In the genomic region with DNA sequence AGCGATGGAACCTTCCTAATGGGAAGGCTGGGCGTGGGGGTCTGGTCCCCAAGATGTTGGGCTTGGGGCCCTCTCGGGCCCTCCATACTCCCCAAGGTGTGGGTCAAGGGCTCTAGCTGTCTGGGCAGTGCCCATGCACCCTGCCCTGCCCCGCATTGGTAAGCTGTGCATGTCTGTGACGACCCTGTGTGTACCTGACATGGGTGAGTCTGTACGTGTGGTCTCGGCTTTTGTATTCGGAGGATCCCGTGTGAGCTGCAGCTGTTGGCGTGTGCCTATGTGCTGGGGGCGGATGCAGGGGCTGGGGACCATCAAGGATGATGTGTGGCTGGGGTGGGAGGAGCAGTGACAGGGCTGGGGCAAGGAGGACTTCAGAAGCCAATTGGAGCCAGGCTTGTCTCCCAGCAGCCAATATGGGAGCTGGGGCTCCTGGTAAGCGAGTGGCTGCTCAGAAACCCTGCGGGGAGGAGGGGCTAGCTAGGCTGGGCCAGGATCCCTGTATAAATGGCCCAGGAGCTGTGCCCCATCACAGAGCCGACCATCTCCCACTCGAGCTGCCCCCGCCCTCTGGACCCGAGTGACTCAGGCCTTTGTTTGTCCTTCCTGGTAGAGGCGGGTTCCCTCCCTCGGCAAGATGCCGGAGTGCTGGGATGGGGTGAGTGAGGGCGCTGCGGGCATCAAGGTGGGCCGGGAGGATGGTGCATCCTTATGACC, we compare ENCODE assay signal across 1 cellular context.
TF ChIP-seq lines count a peak whose summit lies in the region.

NDRG4 (plus strand) TSS at position 529 of the 714 bp plus-strand sequence; CDS start at position 635, 106 bp downstream.

TF ChIP-seq in SK-N-SH treated with all-trans-retinoic acid at 6 μM for 48 hours, 23 proteins besides CTCF, POLR2A, EP300 and RAD21 (continued from another document):
- TF ChIP-seq ZNF8 (CRISPR knock-in tag; IDR thresholded peaks at IDR 0.05) (no peak), OSR1 (CRISPR knock-in tag; IDR thresholded peaks at IDR 0.05) (no peak), ZC3H10 (CRISPR knock-in tag; IDR thresholded peaks at IDR 0.05) (no peak), ARNTL (CRISPR knock-in tag; IDR thresholded peaks at IDR 0.05; ENCODE audit: borderline replicate concordance, low read depth) (no peak), ESRRG (CRISPR knock-in tag; IDR thresholded peaks at IDR 0.05) (no peak)
- TF ChIP-seq, protein P1, sequence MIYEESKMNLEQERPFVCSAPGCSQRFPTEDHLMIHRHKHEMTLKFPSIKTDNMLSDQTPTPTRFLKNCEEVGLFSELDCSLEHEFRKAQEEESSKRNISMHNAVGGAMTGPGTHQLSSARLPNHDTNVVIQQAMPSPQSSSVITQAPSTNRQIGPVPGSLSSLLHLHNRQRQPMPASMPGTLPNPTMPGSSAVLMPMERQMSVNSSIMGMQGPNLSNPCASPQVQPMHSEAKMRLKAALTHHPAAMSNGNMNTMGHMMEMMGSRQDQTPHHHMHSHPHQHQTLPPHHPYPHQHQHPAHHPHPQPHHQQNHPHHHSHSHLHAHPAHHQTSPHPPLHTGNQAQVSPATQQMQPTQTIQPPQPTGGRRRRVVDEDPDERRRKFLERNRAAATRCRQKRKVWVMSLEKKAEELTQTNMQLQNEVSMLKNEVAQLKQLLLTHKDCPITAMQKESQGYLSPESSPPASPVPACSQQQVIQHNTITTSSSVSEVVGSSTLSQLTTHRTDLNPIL (CRISPR knock-in tag; IDR thresholded peaks at IDR 0.05; ENCODE audit: low read depth), result no peak
